In genomic region chr12:94109154-94109553, GRCh38 we compare ENCODE assay signal across 9 cellular contexts.
A peak's percentile ranks its signal among the peaks of the same experiment; 100 is the strongest.
DNase-seq lines count a peak whose midpoint lies in the region; ATAC-seq lines count a peak whose summit lies in the region.
"Had no signal": no experiment of that assay in that cellular context is flagged by ENCODE, and none has a peak within 500 bp of the region (broad histone marks: within the 10 kb centered on the region; RNA-seq: fewer than 3 reads in every experiment).

No MANE protein-coding gene starts in this region.

- H3K27me3 Mint-ChIP-seq in stimulated activated naive B cell treated with anti-CD40 and anti-IgM and Interleukin-4, amounts not matched to agents 10 μg/mL and 1 μg/mL and 100 μg/mL, for 72 hours = peaks cover 11 to 21% of the 10 kb centered on the region in 2 donors

- peak; percentile 79 to 88 for ATAC-seq in stimulated activated naive B cell treated with anti-CD40 and anti-IgM and Interleukin-4, amounts not matched to agents 10 μg/mL and 1 μg/mL and 100 μg/mL, for 72 hours (replicated peaks)

- no peak overlapping the region for H3K4me3 Mint-ChIP-seq in stimulated activated naive B cell treated with anti-CD40 and anti-IgM and Interleukin-4, amounts not matched to agents 10 μg/mL and 1 μg/mL and 100 μg/mL, for 72 hours

- H3K27ac Mint-ChIP-seq in stimulated activated naive B cell treated with anti-CD40 and anti-IgM and Interleukin-4, amounts not matched to agents 10 μg/mL and 1 μg/mL and 100 μg/mL, for 72 hours = peak overlapping the region; percentile 53

- H3K36me3 Mint-ChIP-seq in stimulated activated naive B cell treated with anti-CD40 and anti-IgM and Interleukin-4, amounts not matched to agents 10 μg/mL and 1 μg/mL and 100 μg/mL, for 72 hours = no peaks in the 10 kb centered on the region

- H3K9me3 Mint-ChIP-seq in stimulated activated naive B cell treated with anti-CD40 and anti-IgM and Interleukin-4, amounts not matched to agents 10 μg/mL and 1 μg/mL and 100 μg/mL, for 72 hours = no peaks in the 10 kb centered on the region

- DNase-seq in activated naive CD4-positive, alpha-beta T cell treated with Interleukin-2 at 50 U/mL for 16 hours = peak; percentile 63
- no peak for DNase-seq in activated naive CD4-positive, alpha-beta T cell (lab: John Stamatoyannopoulos, UW)
- DNase-seq in activated T-cell treated with anti-CD3 and anti-CD28 coated beads for 48 hours (ENCODE audit: low read depth) (peak; percentile 51), glomerular visceral epithelial cell (ENCODE audit: extremely low spot score) (peak; percentile 28), LoVo (ENCODE audit: low spot score) (no peak), ecto neural progenitor cell (ENCODE audit: low spot score) (no peak), kidney glomerular epithelial cell (lab: John Stamatoyannopoulos, UW) (no peak)
- peak; percentile 43 for DNase-seq in stimulated activated naive B cell treated with anti-CD40 and anti-IgM and Interleukin-4, amounts not matched to agents 10 μg/mL and 1 μg/mL and 100 μg/mL, for 72 hours
- DNase-seq: activated gamma-delta T cell had no signal

- peaks cover 9 to 19% of the 10 kb centered on the region in 2 donors for H3K4me1 Mint-ChIP-seq in stimulated activated naive B cell treated with anti-CD40 and anti-IgM and Interleukin-4, amounts not matched to agents 10 μg/mL and 1 μg/mL and 100 μg/mL, for 72 hours

Comparison
In these comparisons a context has a peak if more than half of its experiments do, and no peak if none do; other contexts are left out.
1. DNase-seq: peak in activated naive CD4-positive, alpha-beta T cell treated with Interleukin-2 at 50 U/mL for 16 hours (single experiment), activated T-cell treated with anti-CD3 and anti-CD28 coated beads for 48 hours (single experiment), glomerular visceral epithelial cell (single experiment) and stimulated activated naive B cell treated with anti-CD40 and anti-IgM and Interleukin-4, amounts not matched to agents 10 μg/mL and 1 μg/mL and 100 μg/mL, for 72 hours (single experiment); none in activated naive CD4-positive, alpha-beta T cell (0 of 4), LoVo (single experiment), ecto neural progenitor cell (single experiment) and kidney glomerular epithelial cell (single experiment).